ENCODE assay signal across 8 cellular contexts in the genomic region with DNA sequence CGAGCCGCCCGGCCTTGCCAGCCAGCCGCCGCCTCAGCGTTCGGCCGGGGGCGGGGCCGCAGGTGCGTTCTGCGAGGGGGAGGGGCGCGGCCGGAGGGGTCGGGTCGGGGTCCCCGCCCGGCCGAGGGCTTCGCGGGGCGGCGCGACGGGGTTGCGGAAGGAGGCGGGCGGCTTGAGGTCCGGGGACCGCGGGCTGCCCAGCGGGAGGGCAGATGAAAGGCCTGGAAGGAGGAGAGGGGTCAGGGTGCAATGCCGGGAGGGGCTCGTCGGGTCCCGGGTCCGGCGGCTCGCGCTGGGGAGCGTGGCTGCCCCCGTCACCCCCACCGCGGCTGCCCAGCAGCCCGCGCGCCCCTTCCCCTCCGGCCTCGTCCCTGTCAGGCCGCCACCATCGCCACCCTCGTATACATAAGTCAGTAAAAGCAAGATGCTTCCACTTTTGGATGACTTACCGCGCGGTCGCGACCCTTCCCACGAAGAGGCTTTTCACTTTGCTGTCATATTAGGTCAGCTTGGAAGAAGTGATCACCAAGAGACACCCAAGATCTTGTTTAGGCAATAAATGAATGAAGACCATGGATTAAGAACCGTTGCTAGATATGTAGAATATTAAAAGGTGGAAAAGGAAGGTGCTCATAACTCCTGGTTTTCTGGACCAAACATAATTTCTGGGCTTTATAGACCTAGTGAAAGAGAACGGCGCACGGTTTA. TPM values are rescaled to one million over a fixed set of nuclear protein-coding genes. Genes with fewer than 3 reads are reported as not detected.
A peak's percentile ranks its signal among the peaks of the same experiment; 100 is the strongest.
DNase-seq lines count a peak whose midpoint lies in the region; ATAC-seq and TF ChIP-seq lines count a peak whose summit lies in the region.

No MANE protein-coding gene starts in this region.

- H3K9me3 ChIP-seq in stomach: no peaks in the 10 kb centered on the region

- H3K27ac ChIP-seq in stomach: peak overlapping the region; percentile 98 to 100 (median 99)

- TF ChIP-seq CTCF in astrocyte of the cerebellum (IDR thresholded peaks at IDR 0.05; ENCODE audit: low read depth, low read length, missing control alignments) (no peak), kidney epithelial cell (IDR thresholded peaks at IDR 0.05; ENCODE audit: insufficient read depth, low read length, poor library complexity, severe bottlenecking) (no peak), stomach (IDR thresholded peaks at IDR 0.05) (no peak)

- 1% methylated on average over 35 to 62 of the region's 63 CpGs for WGBS in stomach, 5 donors

- H3K36me3 ChIP-seq in kidney epithelial cell (ENCODE audit: control insufficient read depth, insufficient read depth, low read length) (no peaks in the 10 kb centered on the region), stomach (no peaks in the 10 kb centered on the region)

- no peak for TF ChIP-seq RAD21 in Ishikawa (IDR thresholded peaks at IDR 0.05; ENCODE audit: low read depth)

- DNase-seq in Caki2 (ENCODE audit: low read depth) (peak; percentile 21), astrocyte of the cerebellum (ENCODE audit: low read depth) (no peak), kidney epithelial cell (ENCODE audit: low read depth) (no peak), stomach (no peak), NCI-H2171 (lab: John Stamatoyannopoulos, UW) (no peak), occipital lobe (lab: John Stamatoyannopoulos, UW) (no peak)

- ATAC-seq in GM21526 (IDR thresholded peaks at IDR 0.05; ENCODE audit: low FRiP score, unreplicated experiment): peak; percentile 7

- H3K4me3 ChIP-seq in astrocyte of the cerebellum (ENCODE audit: low read depth, low read length) (peak overlapping the region; percentile 96), kidney epithelial cell (ENCODE audit: low read depth, low read length) (peak overlapping the region; percentile 79), stomach (peak overlapping the region; percentile 69 to 97 (median 89))

- in situ Hi-C loops in Caki2 (cut with HindIII; ENCODE audit: low pct_unique_long_range_greater_than_20kb, low sequenced_read_pairs) (no loop called here), astrocyte of the cerebellum (cut with HindIII; ENCODE audit: low sequenced_read_pairs) (no loop called here)

- peaks cover 6 to 25% (median 17%) of the 10 kb centered on the region in 4 donors for H3K4me1 ChIP-seq in stomach

- intact Hi-C loops in stomach (cut with DNase I; ENCODE audit: low total_unique reads): no loop called here

- H3K27me3 ChIP-seq in kidney epithelial cell (ENCODE audit: control insufficient read depth, insufficient read depth, low read length) (no peaks in the 10 kb centered on the region), stomach (no peaks in the 10 kb centered on the region)

- TF ChIP-seq EP300 in Ishikawa (IDR thresholded peaks at IDR 0.05; ENCODE audit: borderline replicate concordance) (no peak), stomach (IDR thresholded peaks at IDR 0.05) (no peak)

- TF ChIP-seq POLR2A in stomach (IDR thresholded peaks at IDR 0.05): no peak

TF ChIP-seq in Ishikawa, 13 proteins besides CTCF, POLR2A, EP300 and RAD21:
- TF ChIP-seq, protein P1, sequence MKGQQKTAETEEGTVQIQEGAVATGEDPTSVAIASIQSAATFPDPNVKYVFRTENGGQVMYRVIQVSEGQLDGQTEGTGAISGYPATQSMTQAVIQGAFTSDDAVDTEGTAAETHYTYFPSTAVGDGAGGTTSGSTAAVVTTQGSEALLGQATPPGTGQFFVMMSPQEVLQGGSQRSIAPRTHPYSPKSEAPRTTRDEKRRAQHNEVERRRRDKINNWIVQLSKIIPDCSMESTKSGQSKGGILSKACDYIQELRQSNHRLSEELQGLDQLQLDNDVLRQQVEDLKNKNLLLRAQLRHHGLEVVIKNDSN (IDR thresholded peaks at IDR 0.05): no peak
- TF ChIP-seq, protein P2, sequence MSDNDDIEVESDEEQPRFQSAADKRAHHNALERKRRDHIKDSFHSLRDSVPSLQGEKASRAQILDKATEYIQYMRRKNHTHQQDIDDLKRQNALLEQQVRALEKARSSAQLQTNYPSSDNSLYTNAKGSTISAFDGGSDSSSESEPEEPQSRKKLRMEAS (IDR thresholded peaks at IDR 0.05): 0 out of 2 replicates have a peak, but pooled peaks have one; percentile 13
TF ChIP-seq in Ishikawa: peak in this region for 1.

RNA-seq across cellular contexts. Expression of a gene that starts 0.6 kb away (rescaled TPM):
- 27.1 and 53.8 TPM in 2 replicates for total RNA-seq in Caki2 (2014; rRNA removed; shearing (Covaris generic); ENCODE audit: low replicate concordance)
- total RNA-seq in kidney epithelial cell (46.8 and 50.9 TPM in 2 replicates), stomach (100 to 1,000 TPM in 1 of 5 donors, 10 to 100 TPM in 4; 34.4 to 112 (median 65.2) TPM), occipital lobe (109 TPM)
- polyA plus RNA-seq in stomach: 10 to 100 TPM; 53.1 to 80.5 (median 72.2) TPM
